ENCODE assay signal across 12 cellular contexts in the genomic region with DNA sequence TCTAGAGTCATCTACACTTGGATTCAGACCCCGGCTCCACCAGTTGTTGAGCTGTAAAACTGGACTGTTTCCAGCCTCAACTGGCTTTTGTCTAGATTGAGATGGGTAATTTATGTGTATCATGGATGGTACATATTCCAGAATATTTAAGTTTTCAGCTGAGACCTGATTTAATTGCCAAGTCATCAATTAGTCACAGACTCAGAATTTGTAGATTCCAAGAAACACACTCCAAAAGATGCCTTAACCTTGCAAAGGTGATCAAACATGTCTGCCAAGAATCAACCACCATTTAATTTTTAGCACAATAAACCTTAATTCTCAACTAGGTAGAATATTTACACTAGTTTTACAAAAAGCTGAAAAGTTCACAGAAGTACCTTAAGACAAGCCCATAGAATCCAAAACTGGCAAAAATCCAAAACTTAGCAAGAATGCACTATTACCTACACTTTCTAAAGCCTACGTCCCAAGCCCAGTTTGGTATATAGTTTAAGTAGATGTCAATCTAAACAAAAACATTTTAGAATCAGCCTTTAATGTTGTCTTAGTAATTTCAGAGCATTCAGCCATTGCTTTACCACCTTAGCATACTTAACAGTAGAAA. TPM values are rescaled to one million over a fixed set of nuclear protein-coding genes. Genes with fewer than 3 reads are reported as not detected.
DNase-seq lines count a peak whose midpoint lies in the region; ATAC-seq and TF ChIP-seq lines count a peak whose summit lies in the region.
"Had no signal": no experiment of that assay in that cellular context is flagged by ENCODE, and none has a peak within 500 bp of the region (broad histone marks: within the 10 kb centered on the region; RNA-seq: fewer than 3 reads in every experiment).

No MANE protein-coding gene starts in this region.

- H3K4me1 ChIP-seq in left ventricle myocardium inferior (peaks cover 93% of the 10 kb centered on the region), heart left ventricle (peaks cover 3 to 75% (median 56%) of the 10 kb centered on the region in 12 donors), vagina (peaks cover 61% of the 10 kb centered on the region)

- intact Hi-C loops in left ventricle myocardium inferior (cut with micrococcal nuclease) (no loop called here), heart left ventricle (cut with DNase I) (loop anchor here in 3 of 10 donors (2.0 to 5.0 kb wide), 3 partner anchors 15 to 175 kb away; no protein-coding TSS in a partner anchor), vagina (cut with DNase I) (no loop called here)

- ATAC-seq in heart left ventricle: no peak
- ATAC-seq in T-cell (replicated peaks in 1 of 4): no peak
- ATAC-seq in effector memory CD8-positive, alpha-beta T cell (replicated peaks): no peak

- H3K27me3 ChIP-seq in left ventricle myocardium inferior (ENCODE audit: low read depth): no peaks in the 10 kb centered on the region
- no peaks in the 10 kb centered on the region for H3K27me3 ChIP-seq in heart left ventricle
- H3K27me3 ChIP-seq in vagina: no peaks in the 10 kb centered on the region
- H3K27me3 ChIP-seq: cardiac muscle cell had no signal

- DNase-seq in left ventricle myocardium inferior: no peak
- no peak for DNase-seq in heart left ventricle
- no peak for DNase-seq in T-cell
- DNase-seq in fibroblast of mammary gland (ENCODE audit: low read depth): peak; percentile 22
- DNase-seq in vagina (ENCODE audit: extremely low spot score in 2 of 2): no peak
- no peak for DNase-seq in effector memory CD8-positive, alpha-beta T cell
- no peak for DNase-seq in NCI-H2107 (lab: John Stamatoyannopoulos, UW)
- DNase-seq in NCI-H446 (lab: John Stamatoyannopoulos, UW): no peak
- DNase-seq: activated CD8-positive, alpha-beta memory T cell treated with anti-CD3 and anti-CD28 coated beads for 24 hours; SIG-M5 had no signal

- 49 to 57% (median 53%) methylated on average over 2 of the region's 2 CpGs for WGBS in heart left ventricle, 4 donors

- peak overlapping the region; percentile 89 to 97 for H3K27ac Mint-ChIP-seq in T-cell
- peak overlapping the region in 1 of 2 donors; percentile 74 for H3K27ac Mint-ChIP-seq in effector memory CD8-positive, alpha-beta T cell

- H3K36me3 Mint-ChIP-seq in T-cell: no peaks in the 10 kb centered on the region
- peaks cover 8% of the 10 kb centered on the region for H3K36me3 Mint-ChIP-seq in effector memory CD8-positive, alpha-beta T cell (ENCODE audit: insufficient read depth)
- H3K36me3 Mint-ChIP-seq: CD14-positive monocyte had no signal

- CTCF ChIA-PET in T-cell (lab: Charles Lee): interaction anchor here in 1 of 2 donors (0.5 to 1.5 kb wide), 2 partner anchors 19 to 82 kb away, joined by 3 to 8 read pairs; a partner anchor contains a TSS

- H3K4me3 ChIP-seq in left ventricle myocardium inferior (no peak overlapping the region), heart left ventricle (no peak overlapping the region), fibroblast of mammary gland (ENCODE audit: control insufficient read depth, low read depth, low read length) (no peak overlapping the region), vagina (no peak overlapping the region)
- H3K4me3 ChIP-seq: cardiac muscle cell had no signal

- H3K9me3 Mint-ChIP-seq in T-cell: no peaks in the 10 kb centered on the region
- H3K9me3 Mint-ChIP-seq in effector memory CD8-positive, alpha-beta T cell: no peaks in the 10 kb centered on the region

- H3K36me3 ChIP-seq in left ventricle myocardium inferior (no peaks in the 10 kb centered on the region), heart left ventricle (peaks cover 0 to 3% (median 0%) of the 10 kb centered on the region in 9 donors), vagina (no peaks in the 10 kb centered on the region)
- H3K36me3 ChIP-seq: cardiac muscle cell had no signal

- H3K27ac ChIP-seq in left ventricle myocardium inferior (replicated peaks) (peak overlapping the region; percentile 92), heart left ventricle (peak overlapping the region in 1 of 12 donors; percentile 8), vagina (peak overlapping the region; percentile 88)
- H3K27ac ChIP-seq: cardiac muscle cell had no signal

- peak overlapping the region in 1 of 3 donors; percentile 87 for H3K4me3 Mint-ChIP-seq in T-cell
- peak overlapping the region in 1 of 2 donors; percentile 84 for H3K4me3 Mint-ChIP-seq in effector memory CD8-positive, alpha-beta T cell

- TF ChIP-seq CTCF in left ventricle myocardium inferior (IDR thresholded peaks at IDR 0.05; ENCODE audit: borderline replicate concordance): no peak
- no peak for TF ChIP-seq CTCF in heart left ventricle (IDR thresholded peaks at IDR 0.05)
- no peak for TF ChIP-seq CTCF in fibroblast of mammary gland (conservative IDR thresholded peaks at IDR 0.05; ENCODE audit: control insufficient read depth, insufficient read depth, low read depth, low read length)
- TF ChIP-seq CTCF in vagina (IDR thresholded peaks at IDR 0.05): no peak

- POLR2A ChIA-PET in T-cell (lab: Charles Lee): no interaction called here

- no peaks in the 10 kb centered on the region for H3K27me3 Mint-ChIP-seq in T-cell
- no peaks in the 10 kb centered on the region for H3K27me3 Mint-ChIP-seq in effector memory CD8-positive, alpha-beta T cell

- H3K4me1 Mint-ChIP-seq in T-cell: peaks cover 51 to 67% (median 53%) of the 10 kb centered on the region in 3 donors
- H3K4me1 Mint-ChIP-seq in effector memory CD8-positive, alpha-beta T cell (ENCODE audit: low read depth in 2 of 2): peaks cover 15 to 16% of the 10 kb centered on the region in 2 donors

- H3K9me3 ChIP-seq in left ventricle myocardium inferior (replicated peaks) (no peaks in the 10 kb centered on the region), heart left ventricle (no peaks in the 10 kb centered on the region), vagina (no peaks in the 10 kb centered on the region)

- TF ChIP-seq POLR2A in heart left ventricle (IDR thresholded peaks at IDR 0.05): no peak
- no peak for TF ChIP-seq POLR2A in vagina (IDR thresholded peaks at IDR 0.05)

RNA-seq across cellular contexts. Expression of a gene that starts 17.7 kb away (rescaled TPM):
- total RNA-seq in left ventricle myocardium inferior (11.5 TPM), heart left ventricle (10 to 100 TPM; 10.9 to 21.5 (median 15.5) TPM), T-cell (10 to 100 TPM; 13.8 to 41.1 (median 15.0) TPM), vagina (26.8 TPM)
- polyA plus RNA-seq in heart left ventricle: 10 to 100 TPM; 10.1 to 12.5 TPM
